3 cellular contexts compared by ENCODE assay signal in genomic region chr17:49085046-49085445, GRCh38. TPM values are rescaled to one million over a fixed set of nuclear protein-coding genes. Genes with fewer than 3 reads are reported as not detected.
"Had no signal": no experiment of that assay in that cellular context is flagged by ENCODE, and none has a peak within 500 bp of the region (broad histone marks: within the 10 kb centered on the region; RNA-seq: fewer than 3 reads in every experiment).

No MANE protein-coding gene starts in this region.

RNA-seq across cellular contexts. Expression of gene B4GALNT2, which starts 47.5 kb away (rescaled TPM):
- total RNA-seq: M059J, NCI-H460, Right ventricle myocardium superior had no signal
